26 cellular contexts compared by ENCODE assay signal in the genomic region with DNA sequence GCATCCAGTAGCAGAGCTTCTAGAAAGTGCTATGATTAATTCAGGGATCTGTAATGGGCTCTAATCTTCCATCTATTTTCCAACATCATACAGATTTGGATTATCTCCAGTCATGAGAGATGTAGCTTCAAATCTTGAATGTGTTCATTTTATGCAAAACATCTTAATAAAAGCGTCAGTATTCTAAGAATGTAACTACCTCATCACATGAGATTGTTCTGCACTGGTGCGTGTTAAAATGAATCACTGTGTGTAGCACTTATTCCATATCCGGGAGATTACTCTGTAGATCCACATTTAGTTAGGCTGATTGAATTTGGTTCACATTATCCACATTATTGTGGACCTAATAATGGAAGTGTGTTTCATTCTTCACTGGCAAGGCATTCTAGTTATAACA.
DNase-seq lines count a peak whose midpoint lies in the region; ATAC-seq and TF ChIP-seq lines count a peak whose summit lies in the region.
"Had no signal": no experiment of that assay in that cellular context is flagged by ENCODE, and none has a peak within 500 bp of the region (broad histone marks: within the 10 kb centered on the region; RNA-seq: fewer than 3 reads in every experiment).

No MANE protein-coding gene starts in this region.

- H3K27ac ChIP-seq in thyroid gland: no peak overlapping the region
- H3K27ac ChIP-seq: epithelial cell of prostate, gastrocnemius medialis, lower lobe of right lung, parathyroid adenoma, thoracic aorta had no signal

- TF ChIP-seq CTCF in thyroid gland (IDR thresholded peaks at IDR 0.05): no peak

- no peaks in the 10 kb centered on the region for H3K9me3 ChIP-seq in thyroid gland
- H3K9me3 ChIP-seq: gastrocnemius medialis, lower lobe of right lung, thoracic aorta had no signal

- intact Hi-C loops in thyroid gland (cut with DNase I): no loop called here

- 84 to 90% methylated on average over 3 of the region's 3 CpGs for WGBS in thyroid gland, 2 donors

- TF ChIP-seq POLR2A in thyroid gland (IDR thresholded peaks at IDR 0.05): no peak

- no peak overlapping the region for H3K4me3 ChIP-seq in thyroid gland (replicated peaks in 1 of 3)
- H3K4me3 ChIP-seq: gastrocnemius medialis, lower lobe of right lung, thoracic aorta had no signal

- H3K36me3 ChIP-seq in thyroid gland: no peaks in the 10 kb centered on the region
- H3K36me3 ChIP-seq: gastrocnemius medialis, lower lobe of right lung, thoracic aorta had no signal

- ATAC-seq in GM21360 (IDR thresholded peaks at IDR 0.05; ENCODE audit: unreplicated experiment): no peak
- ATAC-seq: gastrocnemius medialis, lower lobe of right lung, sciatic nerve had no signal

- DNase-seq in AG08396 (ENCODE audit: low spot score) (peak; percentile 4), HCEC 1CT (peak; percentile 61), amniotic epithelial cell (ENCODE audit: low read depth) (peak; percentile 40), iris pigment epithelial cell (ENCODE audit: low read depth) (peak; percentile 3), thyroid gland (no peak), NCI-H2227 (lab: John Stamatoyannopoulos, UW; ENCODE audit: unreplicated experiment) (no peak)
- no peak for DNase-seq in activated naive CD4-positive, alpha-beta T cell treated with anti-CD3 and anti-CD28 coated beads, Interleukin-2, amount 50 U/mL, for 16 hours
- DNase-seq: activated CD4-positive, alpha-beta memory T cell treated with anti-CD3 and anti-CD28 coated beads for 36 hours; activated CD8-positive, alpha-beta memory T cell treated with anti-CD3 and anti-CD28 coated beads, Interleukin-2, amount 50 U/mL, for 48 hours; activated naive CD8-positive, alpha-beta T cell treated with anti-CD3 and anti-CD28 coated beads for 36 hours; gastrocnemius medialis; hypothalamus; islet precursor cell; Kasumi-1; lower lobe of right lung; NCI-H1048; NCI-H2029; NCI-H226; NCI-H774; stimulated activated naive CD4-positive, alpha-beta T cell treated with Interleukin-2 at 50 U/mL for 16 hours; T-helper 9 cell had no signal

- H3K27me3 ChIP-seq in thyroid gland: no peaks in the 10 kb centered on the region
- H3K27me3 ChIP-seq: gastrocnemius medialis had no signal

- H3K4me1 ChIP-seq in thyroid gland: no peaks in the 10 kb centered on the region
- H3K4me1 ChIP-seq: gastrocnemius medialis, lower lobe of right lung, parathyroid adenoma had no signal

Comparison
In these comparisons a context has a peak if more than half of its experiments do, and no peak if none do; other contexts are left out.
1. DNase-seq: peak in AG08396 (single experiment), HCEC 1CT (single experiment), amniotic epithelial cell (single experiment) and iris pigment epithelial cell (single experiment); none in thyroid gland (0 of 2), NCI-H2227 (single experiment) and activated naive CD4-positive, alpha-beta T cell treated with anti-CD3 and anti-CD28 coated beads, Interleukin-2, amount 50 U/mL, for 16 hours (single experiment).